In genomic region chr2:1750935-1751767, GRCh38 we compare ENCODE assay signal across 8 cellular contexts. TPM values are rescaled to one million over a fixed set of nuclear protein-coding genes. Genes with fewer than 3 reads are reported as not detected.
DNase-seq lines count a peak whose midpoint lies in the region; ATAC-seq, FAIRE-seq and TF ChIP-seq lines count a peak whose summit lies in the region.

No MANE protein-coding gene starts in this region.

- no peak for TF ChIP-seq POLR2A in H54 (IDR thresholded peaks at IDR 0.05; ENCODE audit: low read depth, low read length)
- TF ChIP-seq POLR2A in H1 (IDR thresholded peaks at IDR 0.05; ENCODE audit: control extremely low read depth in 1 of 2, low read depth in 2 of 2, low read length in 2 of 2) = no peak

- POLR2A ChIA-PET in H1 (lab: Charles Lee; ENCODE audit: partially characterized antibody) = interaction anchor here (0.7 to 1.3 kb wide), 6 partner anchors 15 to 153 kb away, joined by 3 to 4 read pairs (median 3); no protein-coding TSS in a partner anchor

- peak overlapping the region in 1 of 2 experiments; percentile 40; a peak in 1 of 4 replicates for H3K4me2 ChIP-seq in H1 (ENCODE audit: insufficient read depth in 1 of 2, low read depth in 2 of 2, low read length in 2 of 2)

- no peak overlapping the region for H2BK120ac ChIP-seq in H1 (replicated peaks; ENCODE audit: low read depth, low read length)

- peak; percentile 57 for DNase-seq in COR-L47 (lab: John Stamatoyannopoulos, UW)
- DNase-seq in H54 (ENCODE audit: insufficient read length, low spot score) = peak; percentile 61
- peak; percentile 36 for DNase-seq in NCI-H2107 (lab: John Stamatoyannopoulos, UW)
- DNase-seq in activated CD4-positive, alpha-beta T cell treated with anti-CD3 and anti-CD28 coated beads for 24 hours (ENCODE audit: low read depth in 2 of 2) = peak; percentile 20 to 22
- peak; percentile 65 to 85 for DNase-seq in H1 (ENCODE audit: low read depth in 1 of 2, low spot score in 2 of 2)
- peak; percentile 93 for DNase-seq in mesenteric fat pad (ENCODE audit: low spot score)
- DNase-seq in stimulated activated naive CD8-positive, alpha-beta T cell treated with anti-CD3 and anti-CD28 coated beads, Interleukin-15, amount 100 ng/mL, for 72 hours = peak; percentile 24 to 27

- peak overlapping the region; percentile 50; the same call in 1 of the 2 replicates for H2BK12ac ChIP-seq in H1 (ENCODE audit: low read depth, low read length)

- peak overlapping the region; percentile 88; the same call in 1 of the 2 replicates for H2BK15ac ChIP-seq in H1 (ENCODE audit: low read length)

- no peak overlapping the region for H3K4ac ChIP-seq in H1 (replicated peaks; ENCODE audit: insufficient read length, low read depth, low read length)

- H3K4me3 ChIP-seq in H1 (ENCODE audit: extremely low read depth in 1 of 4, insufficient read depth in 2 of 4, low read depth in 3 of 4, low read length in 4 of 4) = no peak overlapping the region

- no peaks in the 10 kb centered on the region; the same call in 1 of the 2 replicates for H3K23me2 ChIP-seq in H1 (ENCODE audit: low read depth, low read length)

- no peak overlapping the region for H3K56ac ChIP-seq in H1 (replicated peaks; ENCODE audit: insufficient read length, low read depth, low read length)

- TF ChIP-seq RAD21 in H1 (IDR thresholded peaks at IDR 0.05 in 1 of 2, conservative IDR thresholded peaks at IDR 0.05 in 1 of 2; ENCODE audit: low read depth in 2 of 2, low read length in 2 of 2) = peak; percentile 70 to 74

- no peaks in the 10 kb centered on the region for H3K79me1 ChIP-seq in H1 (ENCODE audit: low read depth, low read length)

- no peak overlapping the region; the same call in 1 of the 2 replicates for H4K8ac ChIP-seq in H1 (ENCODE audit: extremely low read depth, insufficient read depth, low read length)

- ATAC-seq in stimulated activated naive CD8-positive, alpha-beta T cell treated with anti-CD3 and anti-CD28 coated beads, Interleukin-15, amount 100 ng/mL, for 72 hours = peak; percentile 11
- no peak for ATAC-seq in GM19023 (IDR thresholded peaks at IDR 0.05; ENCODE audit: unreplicated experiment)

- peaks cover 15 to 19% of the 10 kb centered on the region in 2 experiments for H3K9me3 ChIP-seq in H1 (ENCODE audit: insufficient read depth in 2 of 2, low read depth in 1 of 2, low read length in 1 of 2)

- peak overlapping the region; percentile 80; the same call in 1 of the 2 replicates for H2AFZ ChIP-seq in H1 (ENCODE audit: low read length)

- peaks cover 7 to 26% of the 10 kb centered on the region in 2 donors for H3K9me3 Mint-ChIP-seq in stimulated activated naive CD8-positive, alpha-beta T cell treated with anti-CD3 and anti-CD28 coated beads, Interleukin-15, amount 100 ng/mL, for 72 hours

- H3K27ac Mint-ChIP-seq in stimulated activated naive CD8-positive, alpha-beta T cell treated with anti-CD3 and anti-CD28 coated beads, Interleukin-15, amount 100 ng/mL, for 72 hours = no peak overlapping the region

- TF ChIP-seq CTCF in H1 (IDR thresholded peaks at IDR 0.05; ENCODE audit: control extremely low read depth in 1 of 3, insufficient read depth in 1 of 3, low read depth in 1 of 3, low read length in 3 of 3) = peak in 2 of 3 experiments; percentile 78 to 92; a peak in 3 of 4 replicates

- peaks cover 64% of the 10 kb centered on the region for H3K27me3 Mint-ChIP-seq in stimulated activated naive CD8-positive, alpha-beta T cell treated with anti-CD3 and anti-CD28 coated beads, Interleukin-15, amount 100 ng/mL, for 72 hours

- H3K4me3 Mint-ChIP-seq in stimulated activated naive CD8-positive, alpha-beta T cell treated with anti-CD3 and anti-CD28 coated beads, Interleukin-15, amount 100 ng/mL, for 72 hours = no peak overlapping the region

- peaks cover 0 to 3% (median 0%) of the 10 kb centered on the region in 4 experiments; a peak in 1 of 7 replicates for H3K4me1 ChIP-seq in H1 (replicated peaks in 1 of 4; ENCODE audit: control insufficient read depth in 3 of 4, insufficient read depth in 4 of 4, low read length in 3 of 4)

- no peak overlapping the region for H3K9ac ChIP-seq in H1 (replicated peaks in 1 of 4; ENCODE audit: extremely low read depth in 1 of 4, low read depth in 3 of 4, low read length in 3 of 4)

- H2BK20ac ChIP-seq in H1 (ENCODE audit: low read length) = no peak overlapping the region

- H4K5ac ChIP-seq in H1 (ENCODE audit: insufficient read length, low read depth, low read length) = no peak overlapping the region

- H3K27ac ChIP-seq in H1 (ENCODE audit: low read depth, low read length) = no peak overlapping the region

- no peak for TF ChIP-seq EP300 in H1 (IDR thresholded peaks at IDR 0.05; ENCODE audit: borderline replicate concordance in 1 of 2, low read depth in 2 of 2, low read length in 2 of 2)

- H3K27me3 ChIP-seq in H1 (replicated peaks in 1 of 4; ENCODE audit: control insufficient read depth in 3 of 4, extremely low read depth in 1 of 4, insufficient read depth in 3 of 4, low read length in 3 of 4) = peaks cover 0 to 21% (median 5%) of the 10 kb centered on the region in 4 experiments; a peak in 3 of 7 replicates

- FAIRE-seq in H54 (lab: Jason Lieb, UNC) (no peak), H1 (lab: Jason Lieb, UNC) (peak; percentile 45)

- H3K14ac ChIP-seq in H1 (ENCODE audit: insufficient read length) = no peak overlapping the region

- no peaks in the 10 kb centered on the region for H3K36me3 ChIP-seq in H1 (ENCODE audit: control insufficient read depth in 2 of 4, insufficient read depth in 4 of 4, low read length in 3 of 4)

- 59% methylated on average over 24 of the region's 24 CpGs; no CpG with 5 or more reads in 1 of the 2 experiments for WGBS in H1 (ENCODE audit: extremely low coverage in 1 of 2, insufficient coverage in 1 of 2, insufficient read length in 1 of 2, insufficient replicate concordance in 2 of 2, low coverage in 1 of 2, low lambda C conversion rate in 2 of 2, missing lambda C conversion rate in 1 of 2), 2 experiments

- peak overlapping the region; percentile 80 for H4K91ac ChIP-seq in H1 (replicated peaks; ENCODE audit: insufficient read length, low read length)

- CTCF ChIA-PET in H1 (lab: Charles Lee; ENCODE audit: partially characterized antibody) = interaction anchor here (0.7 to 11.6 kb wide), 63 partner anchors 9 to 342 kb away, joined by 3 to 133 read pairs (median 4); no protein-coding TSS in a partner anchor

- H2BK5ac ChIP-seq in H1 (ENCODE audit: low read depth, low read length) = peak overlapping the region; percentile 75; the same call in 1 of the 2 replicates

- no peak overlapping the region for H3K18ac ChIP-seq in H1 (ENCODE audit: extremely low read depth, low read length)

- H4K20me1 ChIP-seq in H1 (replicated peaks in 1 of 2; ENCODE audit: control insufficient read depth in 1 of 2, insufficient read depth in 2 of 2, low read length in 2 of 2) = peaks cover 0 to 4% of the 10 kb centered on the region in 2 experiments

- no peak overlapping the region for H2AK5ac ChIP-seq in H1 (ENCODE audit: low read depth, low read length)

- H3K4me1 Mint-ChIP-seq in stimulated activated naive CD8-positive, alpha-beta T cell treated with anti-CD3 and anti-CD28 coated beads, Interleukin-15, amount 100 ng/mL, for 72 hours = peaks cover 7% of the 10 kb centered on the region

- H3K79me2 ChIP-seq in H1 (ENCODE audit: control insufficient read depth in 1 of 2, insufficient read depth in 2 of 2, low read length in 2 of 2) = no peaks in the 10 kb centered on the region

- no peak overlapping the region for H3K23ac ChIP-seq in H1 (ENCODE audit: insufficient read length)

TF ChIP-seq in H1, 55 proteins besides CTCF, POLR2A, EP300 and RAD21:
- no peak for TF ChIP-seq SIX5 (IDR thresholded peaks at IDR 0.05; ENCODE audit: low read depth, low read length)
- 0 out of 2 replicates have a peak, but pooled peaks have one; percentile 35 for TF ChIP-seq TCF12 (IDR thresholded peaks at IDR 0.05; ENCODE audit: low read depth, low read length)
- no peak for TF ChIP-seq NANOG (IDR thresholded peaks at IDR 0.05; ENCODE audit: insufficient read depth, low read depth, low read length, poor library complexity, severe bottlenecking)
- TF ChIP-seq, protein P1, sequence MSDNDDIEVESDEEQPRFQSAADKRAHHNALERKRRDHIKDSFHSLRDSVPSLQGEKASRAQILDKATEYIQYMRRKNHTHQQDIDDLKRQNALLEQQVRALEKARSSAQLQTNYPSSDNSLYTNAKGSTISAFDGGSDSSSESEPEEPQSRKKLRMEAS (IDR thresholded peaks at IDR 0.05) = peak; percentile 33; the same call in 1 of the 2 replicates
- TF ChIP-seq BACH1 (IDR thresholded peaks at IDR 0.05; ENCODE audit: low read length) = peak; percentile 70
- no peak for TF ChIP-seq RNF2 (IDR thresholded peaks at IDR 0.05; ENCODE audit: borderline replicate concordance, low read depth, low read length, missing control alignments, poor library complexity, severe bottlenecking)
- TF ChIP-seq CBX8 (IDR thresholded peaks at IDR 0.05; ENCODE audit: borderline replicate concordance, low read depth, low read length) = no peak
- TF ChIP-seq TBP (IDR thresholded peaks at IDR 0.05; ENCODE audit: low read depth, low read length) = no peak
- TF ChIP-seq TEAD4 (IDR thresholded peaks at IDR 0.05; ENCODE audit: low read depth, low read length) = no peak
- peak in 1 of 2 experiments; percentile 86; a peak in 1 of 4 replicates for TF ChIP-seq HDAC2 (IDR thresholded peaks at IDR 0.05; ENCODE audit: borderline replicate concordance in 1 of 2, low read depth in 2 of 2, low read length in 2 of 2)
- no peak for TF ChIP-seq JUND (IDR thresholded peaks at IDR 0.05; ENCODE audit: low read length)
- TF ChIP-seq USF2 (IDR thresholded peaks at IDR 0.05; ENCODE audit: low read length) = no peak
- no peak for TF ChIP-seq MAFK (IDR thresholded peaks at IDR 0.05; ENCODE audit: low read depth, low read length)
- no peak for TF ChIP-seq CHD1 (IDR thresholded peaks at IDR 0.05; ENCODE audit: low read depth, low read length)

RNA-seq across cellular contexts. Expression of gene PXDN, which starts 6.8 kb away (rescaled TPM):
- total RNA-seq in H1 (2021; fragmentation: NEBNext Ultra II Directional; extraction: Animal tissue kit (Norgen Biotek cat#: 25700)) = 131 and 141 TPM in 2 replicates
- 104 and 204 TPM in 2 replicates for polyA plus RNA-seq in H1 (2011; rRNA removed)
- 80.0 TPM for polyA plus RNA-seq in H1 (2011; cell fraction: cytosol; rRNA removed)
- polyA plus RNA-seq in H1 (2011; cell fraction: nucleus; rRNA removed) = 206 TPM
- polyA plus RNA-seq in H1 (2012, experiment 1 of 2) = 74.0 to 91.4 TPM (median 80.3 TPM) in 4 replicates
- polyA plus RNA-seq in H1 (2012, experiment 2 of 2) = 31.1 TPM
- polyA plus RNA-seq in H1 (2013, experiment 1 of 2) = 208 TPM
- 187 TPM for polyA plus RNA-seq in H1 (2013, experiment 2 of 2)
- 68.1 and 71.5 TPM in 2 replicates for polyA minus RNA-seq in H1 (2011; rRNA and poly(A)+ RNA removed)
- polyA minus RNA-seq in H1 (2011; cell fraction: cytosol; rRNA and poly(A)+ RNA removed) = 54.3 TPM
- polyA minus RNA-seq in H1 (2011; cell fraction: nucleus; rRNA and poly(A)+ RNA removed) = 58.5 TPM
- 228 TPM for total RNA-seq in mesenteric fat pad

Comparison
In these comparisons a context has a peak if more than half of its experiments do, and no peak if none do; other contexts are left out.
1. DNase-seq: peak in every context shown above with its lines; median percentile 93 in mesenteric fat pad; 75 in H1; 61 in H54; 57 in COR-L47; 36 in NCI-H2107; 26 in stimulated activated naive CD8-positive, alpha-beta T cell treated with anti-CD3 and anti-CD28 coated beads, Interleukin-15, amount 100 ng/mL, for 72 hours; 21 in activated CD4-positive, alpha-beta T cell treated with anti-CD3 and anti-CD28 coated beads for 24 hours.